1 cellular context compared by ENCODE assay signal in genomic region chr5:91024160-91024559, GRCh38.
TF ChIP-seq lines count a peak whose summit lies in the region.

No MANE protein-coding gene starts in this region.

TF ChIP-seq in GM23338, 12 proteins besides CTCF, POLR2A, EP300 and RAD21 (continued from another document):
- TF ChIP-seq ZNF462 (CRISPR knock-in tag; IDR thresholded peaks at IDR 0.05) = no peak
- no peak for TF ChIP-seq EZH2 (IDR thresholded peaks at IDR 0.05; ENCODE audit: low read depth, unreplicated experiment)
- TF ChIP-seq ZNF114 (CRISPR knock-in tag; IDR thresholded peaks at IDR 0.05) = no peak
- TF ChIP-seq ZNF331 (CRISPR knock-in tag; IDR thresholded peaks at IDR 0.05; ENCODE audit: low read depth) = no peak
- no peak for TF ChIP-seq ETS1 (IDR thresholded peaks at IDR 0.05)
- TF ChIP-seq NANOG (IDR thresholded peaks at IDR 0.05; ENCODE audit: borderline replicate concordance) = no peak
- no peak for TF ChIP-seq EZH2phosphoT487 (IDR thresholded peaks at IDR 0.05; ENCODE audit: unreplicated experiment)
- TF ChIP-seq POLR2AphosphoS5 (IDR thresholded peaks at IDR 0.05; ENCODE audit: low read depth) = no peak
- TF ChIP-seq STAT1 (IDR thresholded peaks at IDR 0.05; ENCODE audit: unreplicated experiment) = no peak
TF ChIP-seq in GM23338: peak in this region for 0.
